ENCODE assay signal across 8 cellular contexts in genomic region chr6:106770081-106770480, GRCh38.
"Had no signal": no experiment of that assay in that cellular context is flagged by ENCODE, and none has a peak within 500 bp of the region (broad histone marks: within the 10 kb centered on the region; RNA-seq: fewer than 3 reads in every experiment).

No MANE protein-coding gene starts in this region.

- ATAC-seq: GM12878 had no signal

- H3K4me3 ChIP-seq: GM12878 had no signal

- FAIRE-seq: G401.6, GM12878, GM12891, GM12892, GM18507, GM19239 had no signal

- DNase-seq: GDM1, GF-D8 had no signal
